Comparison of ENCODE assay signal across 6 cellular contexts in genomic region chr22:50199836-50200332, GRCh38. TPM values are rescaled to one million over a fixed set of nuclear protein-coding genes. Genes with fewer than 3 reads are reported as not detected.
A peak's percentile ranks its signal among the peaks of the same experiment; 100 is the strongest.
DNase-seq lines count a peak whose midpoint lies in the region; ATAC-seq and TF ChIP-seq lines count a peak whose summit lies in the region.

No MANE protein-coding gene starts in this region.

- POLR2A ChIA-PET in CD4-positive, alpha-beta memory T cell (lab: Charles Lee; ENCODE audit: partially characterized antibody): interaction anchor here (0.9 to 6.0 kb wide), 2 partner anchors 9 to 422 kb away, joined by 3 to 73 read pairs; no protein-coding TSS in a partner anchor
- POLR2A ChIA-PET in PC-9 (lab: Charles Lee; ENCODE audit: unreplicated experiment): no interaction called here

- peaks cover 11 to 24% (median 19%) of the 10 kb centered on the region in 4 donors for H3K4me1 Mint-ChIP-seq in CD4-positive, alpha-beta memory T cell

- CTCF ChIA-PET in CD4-positive, alpha-beta memory T cell (lab: Charles Lee; ENCODE audit: partially characterized antibody): no interaction called here
- CTCF ChIA-PET in PC-9 (lab: Charles Lee): no interaction called here

- peaks cover 22% of the 10 kb centered on the region for H3K4me1 ChIP-seq in CD4-positive, alpha-beta memory T cell (ENCODE audit: insufficient read depth, low read length)
- H3K4me1 ChIP-seq in PC-9 (replicated peaks; ENCODE audit: insufficient read depth) (peaks cover 12% of the 10 kb centered on the region), left ventricle myocardium inferior (peaks cover 50% of the 10 kb centered on the region), tibial nerve (peaks cover 0 to 33% (median 19%) of the 10 kb centered on the region in 4 donors)

- H3K9me2 ChIP-seq in PC-9 (ENCODE audit: insufficient read depth): no peaks in the 10 kb centered on the region

- no TSS peak for BruUV-seq in PC-9 (replicated peaks; lab: Mats Ljungman, UMichigan)

- peak overlapping the region; percentile 72 for H2AFZ ChIP-seq in PC-9

- TF ChIP-seq EP300 in tibial nerve (IDR thresholded peaks at IDR 0.05): no peak

- H3K27me3 ChIP-seq in CD4-positive, alpha-beta memory T cell (ENCODE audit: insufficient read depth, low read length): no peaks in the 10 kb centered on the region
- no peaks in the 10 kb centered on the region for H3K27me3 ChIP-seq in PC-9 (ENCODE audit: insufficient read depth, low read depth)
- no peaks in the 10 kb centered on the region for H3K27me3 ChIP-seq in left ventricle myocardium inferior (ENCODE audit: low read depth)
- H3K27me3 ChIP-seq in tibial nerve: no peaks in the 10 kb centered on the region

- H3K27me3 Mint-ChIP-seq in CD4-positive, alpha-beta memory T cell: no peaks in the 10 kb centered on the region

- peaks cover 28% of the 10 kb centered on the region for H3K79me2 ChIP-seq in PC-9 (ENCODE audit: low read depth)

- H3K36me3 Mint-ChIP-seq in CD4-positive, alpha-beta memory T cell: peaks cover 11 to 23% of the 10 kb centered on the region in 2 donors

- TF ChIP-seq CTCF in PC-9 (conservative IDR thresholded peaks at IDR 0.05) (no peak), left ventricle myocardium inferior (IDR thresholded peaks at IDR 0.05; ENCODE audit: borderline replicate concordance) (no peak), tibial nerve (IDR thresholded peaks at IDR 0.05) (no peak)

- WGBS in tibial nerve, 2 donors: 12 to 19% methylated on average over 14 to 21 of the region's 25 CpGs

- intact Hi-C loops in CD4-positive, alpha-beta memory T cell (cut with micrococcal nuclease): loop anchor here (1.0 to 5.0 kb wide), 3 partner anchors 10 to 42 kb away; partner anchors contain the start of gene TRABD
- intact Hi-C loops in PC-9 (cut with micrococcal nuclease; ENCODE audit: unreplicated experiment) (loop anchor here (1.0 to 5.0 kb wide), 3 partner anchors 10 to 273 kb away; no protein-coding TSS in a partner anchor), left ventricle myocardium inferior (cut with micrococcal nuclease) (loop anchor here (10.0 kb wide), 1 partner anchor 45 kb away; no protein-coding TSS in a partner anchor)

- DNase-seq in CD4-positive, alpha-beta memory T cell: peak in 1 of 5 donors; percentile 41
- DNase-seq in PC-9 (no peak), left ventricle myocardium inferior (no peak), tibial nerve (ENCODE audit: low spot score in 2 of 2) (no peak)

- H3K27ac ChIP-seq in CD4-positive, alpha-beta memory T cell (ENCODE audit: low read depth, low read length): peak overlapping the region; percentile 78
- no peak overlapping the region for H3K27ac ChIP-seq in PC-9
- H3K27ac ChIP-seq in left ventricle myocardium inferior (replicated peaks): peak overlapping the region; percentile 90
- H3K27ac ChIP-seq in tibial nerve: peak overlapping the region; percentile 69 to 92 (median 84)

- peaks cover 38% of the 10 kb centered on the region for H4K20me1 ChIP-seq in PC-9 (ENCODE audit: insufficient read depth)

- H3K27ac Mint-ChIP-seq in CD4-positive, alpha-beta memory T cell: peak overlapping the region in 6 of 7 donors; percentile 42 to 81 (median 63)

- H3K4me2 ChIP-seq in PC-9: peak overlapping the region; percentile 88

- H3K4me3 Mint-ChIP-seq in CD4-positive, alpha-beta memory T cell: peak overlapping the region; percentile 49 to 79 (median 68)

- no peak for ATAC-seq in GM19023 (IDR thresholded peaks at IDR 0.05; ENCODE audit: unreplicated experiment)
- no peak for ATAC-seq in HG03159 (IDR thresholded peaks at IDR 0.05; ENCODE audit: unreplicated experiment)

- peak overlapping the region in 1 of 2 donors; percentile 55 for H3K4me3 ChIP-seq in CD4-positive, alpha-beta memory T cell (ENCODE audit: low read length in 2 of 2)
- H3K4me3 ChIP-seq in PC-9: peak overlapping the region; percentile 89
- H3K4me3 ChIP-seq in left ventricle myocardium inferior: peak overlapping the region; percentile 95
- H3K4me3 ChIP-seq in tibial nerve: peak overlapping the region; percentile 57 to 80 (median 70)

- TF ChIP-seq POLR2A in tibial nerve (IDR thresholded peaks at IDR 0.05): no peak

- H3F3A ChIP-seq in PC-9 (ENCODE audit: insufficient read depth, low read depth): peaks cover 43% of the 10 kb centered on the region; the same call in 1 of the 2 replicates

- H3K9me3 Mint-ChIP-seq in CD4-positive, alpha-beta memory T cell: peaks cover 0 to 2% (median 0%) of the 10 kb centered on the region in 8 donors

- peaks cover 9% of the 10 kb centered on the region for H3K36me3 ChIP-seq in CD4-positive, alpha-beta memory T cell (ENCODE audit: insufficient read depth, low read length)
- H3K36me3 ChIP-seq in PC-9 (ENCODE audit: low read depth): peaks cover 26% of the 10 kb centered on the region
- H3K36me3 ChIP-seq in left ventricle myocardium inferior: peaks cover 38% of the 10 kb centered on the region
- H3K36me3 ChIP-seq in tibial nerve: peaks cover 0 to 52% (median 0%) of the 10 kb centered on the region in 3 donors

- no peaks in the 10 kb centered on the region for H3K9me3 ChIP-seq in CD4-positive, alpha-beta memory T cell (ENCODE audit: control insufficient read depth in 1 of 2, low read length in 2 of 2)
- no peaks in the 10 kb centered on the region for H3K9me3 ChIP-seq in PC-9 (ENCODE audit: insufficient read depth, low read depth)
- no peaks in the 10 kb centered on the region for H3K9me3 ChIP-seq in left ventricle myocardium inferior (replicated peaks)
- H3K9me3 ChIP-seq in tibial nerve: no peaks in the 10 kb centered on the region

RNA-seq across cellular contexts. Expression of gene SELENOO, which starts 0.9 kb away (rescaled TPM):
- 10 to 100 TPM; 33.8 to 34.8 TPM for total RNA-seq in CD4-positive, alpha-beta memory T cell
- polyA plus RNA-seq in CD4-positive, alpha-beta memory T cell: 1 to 10 TPM; 2.0 to 6.6 TPM
- 27.4 and 36.2 TPM in 2 replicates for total RNA-seq in PC-9 (2021)
- 15.0 TPM for total RNA-seq in left ventricle myocardium inferior
- total RNA-seq in tibial nerve: 10 to 100 TPM; 36.1 to 66.6 (median 44.8) TPM

RNA-seq across cellular contexts. Expression of gene TRABD, which starts 14.2 kb away (rescaled TPM):
- 100 to 1,000 TPM; 124 to 126 TPM for total RNA-seq in CD4-positive, alpha-beta memory T cell
- 10 to 100 TPM; 51.5 to 61.4 TPM for polyA plus RNA-seq in CD4-positive, alpha-beta memory T cell
- total RNA-seq in PC-9 (2021) (68.2 and 78.8 TPM in 2 replicates), left ventricle myocardium inferior (21.0 TPM), tibial nerve (10 to 100 TPM; 22.4 to 71.4 (median 27.1) TPM)

RNA-seq across cellular contexts. Expression of gene PANX2, which starts 29.4 kb away (rescaled TPM):
- not detected for total RNA-seq in CD4-positive, alpha-beta memory T cell
- polyA plus RNA-seq in CD4-positive, alpha-beta memory T cell: not detected
- total RNA-seq in PC-9 (2021) (46.3 and 51.7 TPM in 2 replicates), left ventricle myocardium inferior (0.58 TPM), tibial nerve (under 1 TPM in 1 of 4 donors, not detected in 3; 0.30 TPM)

RNA-seq across cellular contexts. Expression of gene TUBGCP6, which starts 44.9 kb away (rescaled TPM):
- 100 to 1,000 TPM; 132 to 133 TPM for total RNA-seq in CD4-positive, alpha-beta memory T cell
- polyA plus RNA-seq in CD4-positive, alpha-beta memory T cell: 10 to 100 TPM; 16.5 to 20.5 TPM
- total RNA-seq in PC-9 (2021): 31.3 and 34.8 TPM in 2 replicates
- 18.3 TPM for total RNA-seq in left ventricle myocardium inferior
- 100 to 1,000 TPM in 1 of 4 donors, 10 to 100 TPM in 3; 72.2 to 127 (median 78.6) TPM for total RNA-seq in tibial nerve

RNA-seq across cellular contexts. Expression of gene HDAC10, which starts 51.2 kb away (rescaled TPM):
- total RNA-seq in CD4-positive, alpha-beta memory T cell: 100 to 1,000 TPM; 141 to 151 TPM
- polyA plus RNA-seq in CD4-positive, alpha-beta memory T cell: 1 to 10 TPM; 3.8 to 6.8 TPM
- total RNA-seq in PC-9 (2021): 80.5 and 101 TPM in 2 replicates
- total RNA-seq in left ventricle myocardium inferior: 13.6 TPM
- total RNA-seq in tibial nerve: 100 to 1,000 TPM in 1 of 4 donors, 10 to 100 TPM in 3; 41.2 to 105 (median 55.4) TPM

Comparison
In these comparisons a context has a peak if more than half of its experiments do, and no peak if none do; other contexts are left out.
1. RNA of gene PANX2, which starts 29.4 kb away (total RNA-seq): 46.3 to 51.7 TPM in PC-9; 0.58 TPM in left ventricle myocardium inferior (single experiment), 0.30 TPM in tibial nerve and not detected in CD4-positive, alpha-beta memory T cell; every median in the first group is over 10 times any median in the second.